20 cellular contexts compared by ENCODE assay signal in the genomic region with DNA sequence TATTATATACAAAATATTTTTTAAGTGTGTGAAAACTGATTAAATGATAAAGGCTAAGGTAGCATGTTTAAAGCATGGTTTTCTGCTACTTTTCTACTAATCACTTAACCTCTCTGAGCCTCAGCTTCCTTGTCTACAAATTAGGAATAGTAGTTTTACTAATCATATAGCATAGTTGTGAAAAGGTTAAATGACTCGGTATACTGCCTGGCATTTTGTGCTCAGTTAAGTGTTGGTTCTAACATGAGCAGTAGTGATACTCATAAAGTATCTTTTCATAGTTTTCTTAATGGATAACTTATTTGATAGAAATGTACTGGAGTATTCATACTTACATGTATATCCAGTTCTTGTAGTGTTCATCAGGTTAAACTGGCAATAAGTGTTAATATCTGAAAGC. TPM values are rescaled to one million over a fixed set of nuclear protein-coding genes. Genes with fewer than 3 reads are reported as not detected.
A peak's percentile ranks its signal among the peaks of the same experiment; 100 is the strongest.
DNase-seq lines count a peak whose midpoint lies in the region; ATAC-seq and TF ChIP-seq lines count a peak whose summit lies in the region.
"Had no signal": no experiment of that assay in that cellular context is flagged by ENCODE, and none has a peak within 500 bp of the region (broad histone marks: within the 10 kb centered on the region; RNA-seq: fewer than 3 reads in every experiment).

No MANE protein-coding gene starts in this region.

- H3K27me3 Mint-ChIP-seq in CD8-positive, alpha-beta memory T cell: no peaks in the 10 kb centered on the region
- no peaks in the 10 kb centered on the region for H3K27me3 Mint-ChIP-seq in activated T-helper 1 cell treated with anti-CD3 and anti-CD28 coated beads, Interleukin-12 subunit alpha, Interleukin-12 subunit beta, Interleukin-2, Interleukin-4 antibody, amounts not matched to agents 30 ng/mL and 10 ng/mL and 1 ng/mL, durations not matched to agents 14 hours and 24 hours and 36 hours (ENCODE audit: insufficient read depth)
- H3K27me3 Mint-ChIP-seq in naive thymus-derived CD4-positive, alpha-beta T cell: no peaks in the 10 kb centered on the region
- no peaks in the 10 kb centered on the region for H3K27me3 Mint-ChIP-seq in H9 (ENCODE audit: low read depth)

- no peak overlapping the region for H2BK20ac ChIP-seq in H9 (ENCODE audit: low read depth, low read length, poor library complexity, severe bottlenecking)

- no peak overlapping the region for H2BK12ac ChIP-seq in H9 (ENCODE audit: insufficient read length, low read depth, low read length)

- no peak overlapping the region for H3K4ac ChIP-seq in H9 (ENCODE audit: low read depth, low read length)

- peaks cover 48 to 59% (median 57%) of the 10 kb centered on the region in 3 donors for H3K4me1 Mint-ChIP-seq in CD8-positive, alpha-beta memory T cell
- peaks cover 52% of the 10 kb centered on the region for H3K4me1 Mint-ChIP-seq in activated T-helper 1 cell treated with anti-CD3 and anti-CD28 coated beads, Interleukin-12 subunit alpha, Interleukin-12 subunit beta, Interleukin-2, Interleukin-4 antibody, amounts not matched to agents 30 ng/mL and 10 ng/mL and 1 ng/mL, durations not matched to agents 14 hours and 24 hours and 36 hours (ENCODE audit: low read depth)
- H3K4me1 Mint-ChIP-seq in naive thymus-derived CD4-positive, alpha-beta T cell: peaks cover 15 to 59% (median 33%) of the 10 kb centered on the region in 7 donors
- peaks cover 0 to 6% of the 10 kb centered on the region in 2 experiments; a peak in 2 of 4 replicates for H3K4me1 Mint-ChIP-seq in H9
- H3K4me1 Mint-ChIP-seq: nephron had no signal

- H3K4me1 ChIP-seq in CD8-positive, alpha-beta memory T cell (ENCODE audit: insufficient read depth, low read length): peaks cover 85% of the 10 kb centered on the region
- H3K4me1 ChIP-seq in naive thymus-derived CD4-positive, alpha-beta T cell (ENCODE audit: control insufficient read depth in 2 of 2, insufficient read depth in 2 of 2, low read length in 2 of 2): peaks cover 70 to 73% of the 10 kb centered on the region in 2 donors
- no peaks in the 10 kb centered on the region for H3K4me1 ChIP-seq in H9 (ENCODE audit: insufficient read depth, low read length)

- no peak overlapping the region for H2AK5ac ChIP-seq in H9 (ENCODE audit: insufficient read length, low read length)

- no peaks in the 10 kb centered on the region for H3K9me3 Mint-ChIP-seq in CD8-positive, alpha-beta memory T cell
- peaks cover 7% of the 10 kb centered on the region for H3K9me3 Mint-ChIP-seq in activated T-helper 1 cell treated with anti-CD3 and anti-CD28 coated beads, Interleukin-12 subunit alpha, Interleukin-12 subunit beta, Interleukin-2, Interleukin-4 antibody, amounts not matched to agents 30 ng/mL and 10 ng/mL and 1 ng/mL, durations not matched to agents 14 hours and 24 hours and 36 hours
- peaks cover 0 to 18% (median 0%) of the 10 kb centered on the region in 11 donors for H3K9me3 Mint-ChIP-seq in naive thymus-derived CD4-positive, alpha-beta T cell
- no peaks in the 10 kb centered on the region for H3K9me3 Mint-ChIP-seq in H9

- H3K14ac ChIP-seq in H9 (ENCODE audit: insufficient read depth, low read length): no peak overlapping the region

- no peak overlapping the region for H3K56ac ChIP-seq in H9 (ENCODE audit: insufficient read length, low read depth, low read length)

- no peak overlapping the region for H3K18ac ChIP-seq in H9 (ENCODE audit: insufficient read length, low read depth, low read length)

- peaks cover 6% of the 10 kb centered on the region for H3K79me1 ChIP-seq in H9 (ENCODE audit: insufficient read depth, low read depth, low read length, poor library complexity, severe bottlenecking)

- peak overlapping the region; percentile 90 to 98 (median 97) for H3K27ac Mint-ChIP-seq in CD8-positive, alpha-beta memory T cell
- H3K27ac Mint-ChIP-seq in activated T-helper 1 cell treated with anti-CD3 and anti-CD28 coated beads, Interleukin-12 subunit alpha, Interleukin-12 subunit beta, Interleukin-2, Interleukin-4 antibody, amounts not matched to agents 30 ng/mL and 10 ng/mL and 1 ng/mL, durations not matched to agents 14 hours and 24 hours and 36 hours: peak overlapping the region; percentile 83
- H3K27ac Mint-ChIP-seq in naive thymus-derived CD4-positive, alpha-beta T cell: peak overlapping the region in 4 of 9 donors; percentile 93 to 99 (median 96)
- H3K27ac Mint-ChIP-seq in H9: no peak overlapping the region
- H3K27ac Mint-ChIP-seq: nephron had no signal

- H3K36me3 Mint-ChIP-seq in CD8-positive, alpha-beta memory T cell: peaks cover 0 to 9% (median 2%) of the 10 kb centered on the region in 3 donors
- H3K36me3 Mint-ChIP-seq in activated T-helper 1 cell treated with anti-CD3 and anti-CD28 coated beads, Interleukin-12 subunit alpha, Interleukin-12 subunit beta, Interleukin-2, Interleukin-4 antibody, amounts not matched to agents 30 ng/mL and 10 ng/mL and 1 ng/mL, durations not matched to agents 14 hours and 24 hours and 36 hours (ENCODE audit: low read depth): peaks cover 25% of the 10 kb centered on the region
- H3K36me3 Mint-ChIP-seq in naive thymus-derived CD4-positive, alpha-beta T cell: peaks cover 0 to 34% (median 11%) of the 10 kb centered on the region in 5 donors
- H3K36me3 Mint-ChIP-seq in H9 (ENCODE audit: insufficient read depth in 1 of 3, low read depth in 3 of 3): peaks cover 0 to 6% (median 0%) of the 10 kb centered on the region in 3 experiments; a peak in 1 of 7 replicates

- intact Hi-C loops in activated T-helper 1 cell treated with anti-CD3 and anti-CD28 coated beads, Interleukin-12 subunit alpha, Interleukin-12 subunit beta, Interleukin-2, Interleukin-4 antibody, amounts not matched to agents 30 ng/mL and 10 ng/mL and 1 ng/mL, durations not matched to agents 14 hours and 24 hours and 36 hours (cut with micrococcal nuclease): loop anchor here (1.0 to 5.0 kb wide), 3 partner anchors 10 to 377 kb away; partner anchors contain the start of gene ATP1B3
- intact Hi-C loops in naive thymus-derived CD4-positive, alpha-beta T cell (cut with micrococcal nuclease): loop anchor here in 1 of 2 donors (1.0 kb wide), 1 partner anchor 9 kb away; no protein-coding TSS in a partner anchor

- peak; percentile 16 to 22 for ATAC-seq in activated CD4-positive, CD25-positive, alpha-beta regulatory T cell treated with anti-CD3 and anti-CD28 coated beads, Interleukin-2, amount 50 U/mL, for 24 hours
- ATAC-seq in naive thymus-derived CD4-positive, alpha-beta T cell: no peak
- ATAC-seq in HG02798 (IDR thresholded peaks at IDR 0.05; ENCODE audit: poor library complexity, unreplicated experiment): no peak
- ATAC-seq: heart left ventricle, pancreas had no signal

- H3K27ac ChIP-seq in CD8-positive, alpha-beta memory T cell (ENCODE audit: low read depth, low read length): no peak overlapping the region
- peak overlapping the region; percentile 73 for H3K27ac ChIP-seq in naive thymus-derived CD4-positive, alpha-beta T cell (ENCODE audit: low read depth, low read length)
- no peak overlapping the region for H3K27ac ChIP-seq in H9 (ENCODE audit: insufficient read length, low read depth, low read length)
- H3K27ac ChIP-seq: 22Rv1, pancreas, right atrium auricular region had no signal

- H3K9me3 ChIP-seq in CD8-positive, alpha-beta memory T cell (ENCODE audit: low read length): no peaks in the 10 kb centered on the region
- H3K9me3 ChIP-seq in naive thymus-derived CD4-positive, alpha-beta T cell (ENCODE audit: control insufficient read depth in 2 of 3, low read length in 3 of 3): no peaks in the 10 kb centered on the region
- no peaks in the 10 kb centered on the region for H3K9me3 ChIP-seq in H9 (ENCODE audit: control insufficient read depth, low read depth, low read length)
- H3K9me3 ChIP-seq: heart left ventricle, pancreas, right atrium auricular region, upper lobe of left lung had no signal

- peaks cover 5% of the 10 kb centered on the region; the same call in 1 of the 2 replicates for H3K79me2 ChIP-seq in H9 (ENCODE audit: insufficient read depth, low read length)

- H3T11ph ChIP-seq in H9 (ENCODE audit: low read length): no peak overlapping the region

- no peak overlapping the region for H3K4me3 ChIP-seq in CD8-positive, alpha-beta memory T cell (ENCODE audit: low read length)
- H3K4me3 ChIP-seq in naive thymus-derived CD4-positive, alpha-beta T cell (ENCODE audit: low read length): no peak overlapping the region
- H3K4me3 ChIP-seq: heart left ventricle, pancreas, right atrium auricular region, upper lobe of left lung had no signal

- CTCF ChIA-PET in CD8-positive, alpha-beta memory T cell (lab: Charles Lee): interaction anchor here (2.1 kb wide), 1 partner anchor 15 kb away, joined by 7 read pairs; no protein-coding TSS in a partner anchor
- CTCF ChIA-PET in naive thymus-derived CD4-positive, alpha-beta T cell (lab: Charles Lee): interaction anchor here (1.0 to 1.6 kb wide), 5 partner anchors 9 to 196 kb away, joined by 3 to 5 read pairs (median 4); partner anchors contain the start of gene RASA2

- H2AFZ ChIP-seq in H9 (ENCODE audit: low read length): no peak overlapping the region

- H3K4me2 ChIP-seq in H9 (ENCODE audit: insufficient read depth, insufficient read length, low read length): no peak overlapping the region

- DNase-seq in activated CD4-positive, CD25-positive, alpha-beta regulatory T cell (lab: John Stamatoyannopoulos, UW): no peak
- no peak for DNase-seq in CD8-positive, alpha-beta memory T cell
- no peak for DNase-seq in activated T-helper 1 cell treated with anti-CD3 and anti-CD28 coated beads, Interleukin-12 subunit alpha, Interleukin-12 subunit beta, Interleukin-2, Interleukin-4 antibody, amounts not matched to agents 30 ng/mL and 10 ng/mL and 1 ng/mL, durations not matched to agents 14 hours and 24 hours and 36 hours (ENCODE audit: low spot score)
- DNase-seq in naive thymus-derived CD4-positive, alpha-beta T cell: no peak
- no peak for DNase-seq in cerebellar nuclear complex (lab: John Stamatoyannopoulos, UW)
- no peak for DNase-seq in H9
- DNase-seq: activated gamma-delta T cell; central memory CD4-positive, alpha-beta T cell; GOT3; heart left ventricle; NCI-H1436; NCI-H2107; NCI-H510A treated with DMSO at 0.1 percent for 48 hours; pancreas; upper lobe of left lung had no signal

- no peak overlapping the region for H3K9ac ChIP-seq in H9 (ENCODE audit: extremely low read depth, insufficient read length, low read length)

- no peak overlapping the region for H4K5ac ChIP-seq in H9 (ENCODE audit: insufficient read length, low read depth, low read length)

- no peaks in the 10 kb centered on the region for H4K20me1 ChIP-seq in H9 (ENCODE audit: control insufficient read depth, insufficient read depth, insufficient read length)

- H2BK120ac ChIP-seq in H9 (ENCODE audit: low read depth, low read length, poor library complexity, severe bottlenecking): no peak overlapping the region

- no peak overlapping the region for H4K91ac ChIP-seq in H9 (ENCODE audit: insufficient read length, low read depth, low read length)

- no peaks in the 10 kb centered on the region for H3K27me3 ChIP-seq in CD8-positive, alpha-beta memory T cell (ENCODE audit: insufficient read depth, low read length, poor library complexity, severe bottlenecking)
- H3K27me3 ChIP-seq in naive thymus-derived CD4-positive, alpha-beta T cell (ENCODE audit: control insufficient read depth in 2 of 2, insufficient read depth in 2 of 2, low read length in 2 of 2): no peaks in the 10 kb centered on the region
- H3K27me3 ChIP-seq in H9 (ENCODE audit: insufficient read depth, low read length): no peaks in the 10 kb centered on the region
- H3K27me3 ChIP-seq: heart left ventricle, pancreas, right atrium auricular region, upper lobe of left lung had no signal

- no peak for TF ChIP-seq CTCF in H9 (conservative IDR thresholded peaks at IDR 0.05)

- POLR2A ChIA-PET in CD8-positive, alpha-beta memory T cell (lab: Charles Lee): interaction anchor here (0.7 to 3.2 kb wide), 2 partner anchors 13 to 44 kb away, joined by 3 to 13 read pairs; partner anchors contain the start of gene RASA2
- POLR2A ChIA-PET in naive thymus-derived CD4-positive, alpha-beta T cell (lab: Charles Lee): interaction anchor here (0.7 to 4.6 kb wide), 7 partner anchors 12 to 57 kb away, joined by 3 to 91 read pairs (median 5); partner anchors contain the start of gene RASA2

- H3K4me3 Mint-ChIP-seq in CD8-positive, alpha-beta memory T cell: peak overlapping the region; percentile 73 to 85 (median 83)
- no peak overlapping the region for H3K4me3 Mint-ChIP-seq in activated T-helper 1 cell treated with anti-CD3 and anti-CD28 coated beads, Interleukin-12 subunit alpha, Interleukin-12 subunit beta, Interleukin-2, Interleukin-4 antibody, amounts not matched to agents 30 ng/mL and 10 ng/mL and 1 ng/mL, durations not matched to agents 14 hours and 24 hours and 36 hours
- H3K4me3 Mint-ChIP-seq in naive thymus-derived CD4-positive, alpha-beta T cell: peak overlapping the region in 8 of 10 donors; percentile 20 to 88 (median 81)
- no peak overlapping the region for H3K4me3 Mint-ChIP-seq in H9
- H3K4me3 Mint-ChIP-seq: nephron had no signal

- H4K8ac ChIP-seq in H9 (replicated peaks; ENCODE audit: insufficient read length, low read depth, low read length): no peak overlapping the region

- no peak overlapping the region for H3K23ac ChIP-seq in H9 (ENCODE audit: insufficient read length, low read depth, low read length)

- WGBS in H9 (ENCODE audit: extremely low coverage, insufficient read length, low lambda C conversion rate): no CpG with 5 or more reads among the region's 1 CpG

- H2BK15ac ChIP-seq in H9 (ENCODE audit: low read depth, low read length): no peak overlapping the region

- no peaks in the 10 kb centered on the region for H3K23me2 ChIP-seq in H9 (ENCODE audit: insufficient read length, low read depth, low read length, poor library complexity, severe bottlenecking)

- H2BK5ac ChIP-seq in H9 (ENCODE audit: insufficient read length, low read length): no peak overlapping the region

- no peaks in the 10 kb centered on the region for H3K36me3 ChIP-seq in CD8-positive, alpha-beta memory T cell (ENCODE audit: insufficient read depth, low read length)
- H3K36me3 ChIP-seq in naive thymus-derived CD4-positive, alpha-beta T cell (ENCODE audit: control insufficient read depth in 2 of 3, insufficient read depth in 3 of 3, low read length in 3 of 3): no peaks in the 10 kb centered on the region
- H3K36me3 ChIP-seq: heart left ventricle, pancreas, right atrium auricular region, upper lobe of left lung had no signal

RNA-seq across cellular contexts. Expression of gene RASA2, which starts 13.6 kb away (rescaled TPM):
- total RNA-seq in CD8-positive, alpha-beta memory T cell: 10 to 100 TPM; 34.0 to 36.4 TPM
- 39.2 TPM for polyA plus RNA-seq in CD8-positive, alpha-beta memory T cell
- 37.7 and 39.2 TPM in 2 replicates for total RNA-seq in activated T-helper 1 cell treated with anti-CD3 and anti-CD28 coated beads, Interleukin-12 subunit alpha, Interleukin-12 subunit beta, Interleukin-2, Interleukin-4 antibody, amounts not matched to agents 30 ng/mL and 10 ng/mL and 1 ng/mL, durations not matched to agents 14 hours and 24 hours and 36 hours
- 100 to 1,000 TPM in 2 of 5 experiments, 10 to 100 TPM in 3; 51.9 to 120 (median 96.3) TPM for total RNA-seq in naive thymus-derived CD4-positive, alpha-beta T cell
- polyA plus RNA-seq in naive thymus-derived CD4-positive, alpha-beta T cell: 10 to 100 TPM; 51.0 to 59.8 TPM
- 21.5 and 24.4 TPM in 2 replicates for total RNA-seq in H9 (2021)

Comparison
In these comparisons a context has a peak if more than half of its experiments do, and no peak if none do; other contexts are left out.
1. ATAC-seq: peak in activated CD4-positive, CD25-positive, alpha-beta regulatory T cell treated with anti-CD3 and anti-CD28 coated beads, Interleukin-2, amount 50 U/mL, for 24 hours (2 of 2); none in naive thymus-derived CD4-positive, alpha-beta T cell (single experiment) and HG02798 (single experiment).
2. H3K27ac Mint-ChIP-seq: peak in CD8-positive, alpha-beta memory T cell (8 of 8) and activated T-helper 1 cell treated with anti-CD3 and anti-CD28 coated beads, Interleukin-12 subunit alpha, Interleukin-12 subunit beta, Interleukin-2, Interleukin-4 antibody, amounts not matched to agents 30 ng/mL and 10 ng/mL and 1 ng/mL, durations not matched to agents 14 hours and 24 hours and 36 hours (single experiment); none in H9 (0 of 3).
3. H3K4me3 Mint-ChIP-seq: peak in CD8-positive, alpha-beta memory T cell (7 of 7) and naive thymus-derived CD4-positive, alpha-beta T cell (8 of 10); none in activated T-helper 1 cell treated with anti-CD3 and anti-CD28 coated beads, Interleukin-12 subunit alpha, Interleukin-12 subunit beta, Interleukin-2, Interleukin-4 antibody, amounts not matched to agents 30 ng/mL and 10 ng/mL and 1 ng/mL, durations not matched to agents 14 hours and 24 hours and 36 hours (single experiment) and H9 (0 of 2).